In the genomic region with DNA sequence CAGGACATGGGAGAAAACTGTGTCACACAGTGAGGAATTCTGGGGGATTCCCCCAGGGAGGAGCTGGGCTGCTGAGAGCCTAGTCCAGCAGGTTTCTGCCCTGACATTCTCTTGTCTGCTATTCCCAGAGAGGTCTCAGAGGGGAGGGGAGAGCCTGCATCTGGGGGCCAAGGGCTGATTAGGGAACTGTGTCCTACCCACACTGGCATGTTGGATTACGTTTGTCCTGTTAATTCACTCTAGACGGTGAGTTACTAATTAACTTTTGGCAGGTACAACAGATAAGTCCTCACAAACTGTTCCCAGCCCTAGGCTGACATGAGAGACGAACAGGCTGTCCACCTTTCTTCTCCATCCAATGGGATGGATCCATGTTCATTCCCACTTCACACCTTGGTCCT, we compare ENCODE assay signal across 11 cellular contexts. TPM values are rescaled to one million over a fixed set of nuclear protein-coding genes. Genes with fewer than 3 reads are reported as not detected.
DNase-seq lines count a peak whose midpoint lies in the region; ATAC-seq lines count a peak whose summit lies in the region.
"Had no signal": no experiment of that assay in that cellular context is flagged by ENCODE, and none has a peak within 500 bp of the region (broad histone marks: within the 10 kb centered on the region; RNA-seq: fewer than 3 reads in every experiment).

No MANE protein-coding gene starts in this region.

- peak overlapping the region in 2 of 3 donors; percentile 46 to 51 for H3K27ac Mint-ChIP-seq in IgD-negative memory B cell
- H3K27ac Mint-ChIP-seq in activated naive CD8-positive, alpha-beta T cell = peak overlapping the region; percentile 100

- H3K4me3 Mint-ChIP-seq in IgD-negative memory B cell = no peak overlapping the region
- peak overlapping the region; percentile 94 for H3K4me3 Mint-ChIP-seq in activated naive CD8-positive, alpha-beta T cell
- H3K4me3 Mint-ChIP-seq: nephron progenitor cell had no signal

- H3K9me3 Mint-ChIP-seq in IgD-negative memory B cell = no peaks in the 10 kb centered on the region
- H3K9me3 Mint-ChIP-seq in activated naive CD8-positive, alpha-beta T cell (ENCODE audit: low read depth) = peaks cover 2% of the 10 kb centered on the region
- H3K9me3 Mint-ChIP-seq: nephron progenitor cell had no signal

- no peaks in the 10 kb centered on the region for H3K9me3 ChIP-seq in stomach smooth muscle (ENCODE audit: control insufficient read depth in 2 of 2, low read length in 2 of 2)

- no peaks in the 10 kb centered on the region for H3K27me3 ChIP-seq in stomach smooth muscle (ENCODE audit: control insufficient read depth in 1 of 2, insufficient read depth in 2 of 2, low read length in 2 of 2)

- H3K4me3 ChIP-seq in stomach smooth muscle (ENCODE audit: low read length in 2 of 2) = no peak overlapping the region

- H3K4me1 Mint-ChIP-seq in IgD-negative memory B cell = peaks cover 14 to 48% (median 34%) of the 10 kb centered on the region in 3 donors
- H3K4me1 Mint-ChIP-seq in activated naive CD8-positive, alpha-beta T cell (ENCODE audit: low read depth) = peaks cover 66% of the 10 kb centered on the region

- ATAC-seq in left lobe of liver (peak; percentile 55), GM19397 (IDR thresholded peaks at IDR 0.05; ENCODE audit: unreplicated experiment) (no peak)
- ATAC-seq: esophagus mucosa had no signal

- peak overlapping the region; percentile 37 for H3K27ac ChIP-seq in stomach smooth muscle (ENCODE audit: low read length)

- no peak overlapping the region for H3K9ac ChIP-seq in stomach smooth muscle (ENCODE audit: low read length in 2 of 2)

- H3K27me3 Mint-ChIP-seq in IgD-negative memory B cell = no peaks in the 10 kb centered on the region
- no peaks in the 10 kb centered on the region for H3K27me3 Mint-ChIP-seq in activated naive CD8-positive, alpha-beta T cell

- DNase-seq in left lobe of liver (ENCODE audit: low spot score) = no peak
- DNase-seq in RPMI8226 = no peak
- DNase-seq in stimulated activated CD4-positive, alpha-beta T cell treated with anti-CD3 and anti-CD28 coated beads, Interleukin-1b, Interleukin-23, amount 100 ng/mL, for 48 hours = no peak
- DNase-seq: NCI-H187 treated with DMSO at 0.1 percent for 48 hours, nephron progenitor cell, SHP77 had no signal

- peaks cover 58% of the 10 kb centered on the region for H3K4me1 ChIP-seq in stomach smooth muscle (ENCODE audit: control insufficient read depth, insufficient read depth, low read length)

- peaks cover 3% of the 10 kb centered on the region for H3K36me3 Mint-ChIP-seq in IgD-negative memory B cell
- H3K36me3 Mint-ChIP-seq in activated naive CD8-positive, alpha-beta T cell = peaks cover 28% of the 10 kb centered on the region

- peaks cover 0 to 2% of the 10 kb centered on the region in 2 donors for H3K36me3 ChIP-seq in stomach smooth muscle (ENCODE audit: control insufficient read depth in 2 of 2, insufficient read depth in 2 of 2, low read length in 2 of 2)

RNA-seq across cellular contexts. Expression of a gene that starts 2.6 kb away (rescaled TPM):
- 1,152 TPM for polyA plus RNA-seq in IgD-negative memory B cell
- 31.5 TPM for total RNA-seq in left lobe of liver

RNA-seq across cellular contexts. Expression of a gene that starts 29.2 kb away (rescaled TPM):
- polyA plus RNA-seq in IgD-negative memory B cell = 11.2 TPM
- total RNA-seq in left lobe of liver = 7.8 TPM

RNA-seq across cellular contexts. Expression of a gene that starts 40.5 kb away (rescaled TPM):
- 10,525 TPM for polyA plus RNA-seq in IgD-negative memory B cell
- 3.0 TPM for total RNA-seq in left lobe of liver

RNA-seq across cellular contexts. Expression of a gene that starts 43.3 kb away (rescaled TPM):
- 6.6 TPM for polyA plus RNA-seq in IgD-negative memory B cell
- total RNA-seq in left lobe of liver = 5.5 TPM
